In genomic region chr11:70423523-70424505, GRCh38 we compare ENCODE assay signal across 1 cellular context.
TF ChIP-seq lines count a peak whose summit lies in the region.

No MANE protein-coding gene starts in this region.

TF ChIP-seq in H1, 55 proteins besides CTCF, POLR2A, EP300 and RAD21 (continued from another document):
- TF ChIP-seq CHD1 (IDR thresholded peaks at IDR 0.05; ENCODE audit: low read depth, low read length): no peak
- no peak for TF ChIP-seq POLR2AphosphoS5 (IDR thresholded peaks at IDR 0.05; ENCODE audit: low read depth, low read length)
- TF ChIP-seq SP2 (IDR thresholded peaks at IDR 0.05; ENCODE audit: low read length): no peak
- no peak for TF ChIP-seq GTF2F1 (IDR thresholded peaks at IDR 0.05; ENCODE audit: borderline replicate concordance, low read depth, low read length)
- no peak for TF ChIP-seq GABPA (IDR thresholded peaks at IDR 0.05; ENCODE audit: borderline replicate concordance, insufficient read depth, low read length)
- TF ChIP-seq TEAD4 (IDR thresholded peaks at IDR 0.05; ENCODE audit: low read depth, low read length): no peak
- TF ChIP-seq MAFK (IDR thresholded peaks at IDR 0.05; ENCODE audit: low read depth, low read length): no peak
- TF ChIP-seq CTBP2 (IDR thresholded peaks at IDR 0.05; ENCODE audit: borderline replicate concordance, insufficient read depth, insufficient read length, low read length): no peak
- TF ChIP-seq TBP (IDR thresholded peaks at IDR 0.05; ENCODE audit: low read depth, low read length): no peak
- TF ChIP-seq SAP30 (IDR thresholded peaks at IDR 0.05; ENCODE audit: insufficient read depth, insufficient replicate concordance, low read length): no peak
- TF ChIP-seq TAF1 (IDR thresholded peaks at IDR 0.05; ENCODE audit: low read depth, low read length): no peak
- TF ChIP-seq KDM4A (IDR thresholded peaks at IDR 0.05; ENCODE audit: low read depth, low read length, severe bottlenecking): no peak
TF ChIP-seq in H1: peak in this region for 0.
